Comparison of ENCODE assay signal across 1 cellular context in genomic region chr11:61828629-61829407, GRCh38.
TF ChIP-seq lines count a peak whose summit lies in the region.

No MANE protein-coding gene starts in this region.

TF ChIP-seq in HepG2, 621 proteins besides CTCF, POLR2A, EP300 and RAD21 (continued from another document):
- no peak for TF ChIP-seq ZNF609 (CRISPR knock-in tag; IDR thresholded peaks at IDR 0.05; ENCODE audit: borderline replicate concordance)
- TF ChIP-seq NCOA5 (CRISPR knock-in tag; IDR thresholded peaks at IDR 0.05): no peak
- TF ChIP-seq, protein P1, sequence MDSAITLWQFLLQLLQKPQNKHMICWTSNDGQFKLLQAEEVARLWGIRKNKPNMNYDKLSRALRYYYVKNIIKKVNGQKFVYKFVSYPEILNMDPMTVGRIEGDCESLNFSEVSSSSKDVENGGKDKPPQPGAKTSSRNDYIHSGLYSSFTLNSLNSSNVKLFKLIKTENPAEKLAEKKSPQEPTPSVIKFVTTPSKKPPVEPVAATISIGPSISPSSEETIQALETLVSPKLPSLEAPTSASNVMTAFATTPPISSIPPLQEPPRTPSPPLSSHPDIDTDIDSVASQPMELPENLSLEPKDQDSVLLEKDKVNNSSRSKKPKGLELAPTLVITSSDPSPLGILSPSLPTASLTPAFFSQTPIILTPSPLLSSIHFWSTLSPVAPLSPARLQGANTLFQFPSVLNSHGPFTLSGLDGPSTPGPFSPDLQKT (CRISPR knock-in tag; IDR thresholded peaks at IDR 0.05; ENCODE audit: borderline replicate concordance): no peak
- TF ChIP-seq, protein P2, sequence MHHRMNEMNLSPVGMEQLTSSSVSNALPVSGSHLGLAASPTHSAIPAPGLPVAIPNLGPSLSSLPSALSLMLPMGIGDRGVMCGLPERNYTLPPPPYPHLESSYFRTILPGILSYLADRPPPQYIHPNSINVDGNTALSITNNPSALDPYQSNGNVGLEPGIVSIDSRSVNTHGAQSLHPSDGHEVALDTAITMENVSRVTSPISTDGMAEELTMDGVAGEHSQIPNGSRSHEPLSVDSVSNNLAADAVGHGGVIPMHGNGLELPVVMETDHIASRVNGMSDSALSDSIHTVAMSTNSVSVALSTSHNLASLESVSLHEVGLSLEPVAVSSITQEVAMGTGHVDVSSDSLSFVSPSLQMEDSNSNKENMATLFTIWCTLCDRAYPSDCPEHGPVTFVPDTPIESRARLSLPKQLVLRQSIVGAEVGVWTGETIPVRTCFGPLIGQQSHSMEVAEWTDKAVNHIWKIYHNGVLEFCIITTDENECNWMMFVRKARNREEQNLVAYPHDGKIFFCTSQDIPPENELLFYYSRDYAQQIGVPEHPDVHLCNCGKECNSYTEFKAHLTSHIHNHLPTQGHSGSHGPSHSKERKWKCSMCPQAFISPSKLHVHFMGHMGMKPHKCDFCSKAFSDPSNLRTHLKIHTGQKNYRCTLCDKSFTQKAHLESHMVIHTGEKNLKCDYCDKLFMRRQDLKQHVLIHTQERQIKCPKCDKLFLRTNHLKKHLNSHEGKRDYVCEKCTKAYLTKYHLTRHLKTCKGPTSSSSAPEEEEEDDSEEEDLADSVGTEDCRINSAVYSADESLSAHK (CRISPR knock-in tag; IDR thresholded peaks at IDR 0.05; ENCODE audit: borderline replicate concordance): no peak
- TF ChIP-seq ZNF274 (CRISPR knock-in tag; IDR thresholded peaks at IDR 0.05): no peak
- TF ChIP-seq GABPB1 (CRISPR knock-in tag; IDR thresholded peaks at IDR 0.05): no peak; the same call in 1 of the 2 replicates
- TF ChIP-seq, protein P3, sequence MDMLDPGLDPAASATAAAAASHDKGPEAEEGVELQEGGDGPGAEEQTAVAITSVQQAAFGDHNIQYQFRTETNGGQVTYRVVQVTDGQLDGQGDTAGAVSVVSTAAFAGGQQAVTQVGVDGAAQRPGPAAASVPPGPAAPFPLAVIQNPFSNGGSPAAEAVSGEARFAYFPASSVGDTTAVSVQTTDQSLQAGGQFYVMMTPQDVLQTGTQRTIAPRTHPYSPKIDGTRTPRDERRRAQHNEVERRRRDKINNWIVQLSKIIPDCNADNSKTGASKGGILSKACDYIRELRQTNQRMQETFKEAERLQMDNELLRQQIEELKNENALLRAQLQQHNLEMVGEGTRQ (IDR thresholded peaks at IDR 0.05; ENCODE audit: low read depth, low read length): no peak
- TF ChIP-seq, protein P3 (CRISPR knock-in tag; IDR thresholded peaks at IDR 0.05; ENCODE audit: borderline replicate concordance): no peak
- TF ChIP-seq ZKSCAN1 (IDR thresholded peaks at IDR 0.05; ENCODE audit: low read length): no peak
- TF ChIP-seq HDAC1 (CRISPR knock-in tag; IDR thresholded peaks at IDR 0.05): 0 out of 2 replicates have a peak, but pooled peaks have one; percentile 4
- no peak for TF ChIP-seq ZBTB4 (CRISPR knock-in tag; IDR thresholded peaks at IDR 0.05; ENCODE audit: borderline replicate concordance)
- TF ChIP-seq ARID2 (CRISPR knock-in tag; IDR thresholded peaks at IDR 0.05; ENCODE audit: borderline replicate concordance): no peak
- peak; percentile 71 for TF ChIP-seq PATZ1 (CRISPR knock-in tag; IDR thresholded peaks at IDR 0.05)
- TF ChIP-seq FOXJ3 (CRISPR knock-in tag; IDR thresholded peaks at IDR 0.05; ENCODE audit: borderline replicate concordance): no peak
- TF ChIP-seq IRX3 (CRISPR knock-in tag; IDR thresholded peaks at IDR 0.05; ENCODE audit: borderline replicate concordance, low read depth): 0 out of 2 replicates have a peak, but pooled peaks have one; percentile 42
- no peak for TF ChIP-seq ZNF549 (CRISPR knock-in tag; IDR thresholded peaks at IDR 0.05)
- 0 out of 2 replicates have a peak, but pooled peaks have one; percentile 8 for TF ChIP-seq EEA1 (CRISPR knock-in tag; IDR thresholded peaks at IDR 0.05; ENCODE audit: borderline replicate concordance)
TF ChIP-seq in HepG2: peak in this region for 59.
